Comparison of ENCODE assay signal across 19 cellular contexts in genomic region chr15:40242216-40242599, GRCh38. TPM values are rescaled to one million over a fixed set of nuclear protein-coding genes. Genes with fewer than 3 reads are reported as not detected.
DNase-seq lines count a peak whose midpoint lies in the region; ATAC-seq and TF ChIP-seq lines count a peak whose summit lies in the region.
"Had no signal": no experiment of that assay in that cellular context is flagged by ENCODE, and none has a peak within 500 bp of the region (broad histone marks: within the 10 kb centered on the region; RNA-seq: fewer than 3 reads in every experiment).

No MANE protein-coding gene starts in this region.

- in situ Hi-C loops in mammary epithelial cell (cut with MboI; ENCODE audit: low sequenced_read_pairs in 2 of 2) = no loop called here

- no peak for ATAC-seq in GM18867 (IDR thresholded peaks at IDR 0.05; ENCODE audit: unreplicated experiment)
- ATAC-seq: A549 had no signal

- no peaks in the 10 kb centered on the region for H3K9me3 Mint-ChIP-seq in MCF 10A (ENCODE audit: unreplicated experiment)
- H3K9me3 Mint-ChIP-seq in activated T-helper 2 cell treated with anti-CD3 and anti-CD28 coated beads, Interferon-gamma antibody, Interleukin-2, Interleukin-4, amounts not matched to agents 10 μg/mL and 5 μg/mL and 100 μg/mL, durations not matched to agents 14 hours and 24 hours and 36 hours = no peaks in the 10 kb centered on the region

- no peak overlapping the region for H3K27ac Mint-ChIP-seq in MCF 10A (ENCODE audit: low read depth, unreplicated experiment)
- no peak overlapping the region for H3K27ac Mint-ChIP-seq in activated T-helper 2 cell treated with anti-CD3 and anti-CD28 coated beads, Interferon-gamma antibody, Interleukin-2, Interleukin-4, amounts not matched to agents 10 μg/mL and 5 μg/mL and 100 μg/mL, durations not matched to agents 14 hours and 24 hours and 36 hours

- H2BK5ac ChIP-seq in neuronal stem cell (ENCODE audit: low read length) = no peak overlapping the region

- POLR2A ChIA-PET in MCF 10A (lab: Yijun Ruan, JAX) = interaction anchor here (1.3 to 2.7 kb wide), 2 partner anchors 10 to 14 kb away, joined by 5 to 7 read pairs; no protein-coding TSS in a partner anchor

- peak overlapping the region; percentile 99 for H3K4me2 ChIP-seq in mammary epithelial cell (ENCODE audit: insufficient read depth, low read depth, low read length)
- H3K4me2 ChIP-seq in neuronal stem cell (ENCODE audit: insufficient read depth, low read length, poor library complexity, severe bottlenecking) = no peak overlapping the region
- H3K4me2 ChIP-seq: A549 had no signal

- H4K20me1 ChIP-seq in mammary epithelial cell (ENCODE audit: insufficient read depth, low read length) = no peaks in the 10 kb centered on the region

- H3K79me2 ChIP-seq in mammary epithelial cell (ENCODE audit: insufficient read depth, low read length) = peaks cover 53% of the 10 kb centered on the region

- H3K23ac ChIP-seq in neuronal stem cell (ENCODE audit: low read depth, low read length, poor library complexity) = no peak overlapping the region

- H2BK12ac ChIP-seq in neuronal stem cell (ENCODE audit: low read length) = no peak overlapping the region

- H2AFZ ChIP-seq in mammary epithelial cell (ENCODE audit: low read depth, low read length) (no peak overlapping the region), neuronal stem cell (ENCODE audit: low read length) (no peak overlapping the region)

- peak overlapping the region; percentile 41 for H3K18ac ChIP-seq in neuronal stem cell (ENCODE audit: low read length)

- H2BK120ac ChIP-seq in neuronal stem cell (ENCODE audit: low read depth, low read length) = no peak overlapping the region

- H3K36me3 ChIP-seq in mammary epithelial cell (ENCODE audit: insufficient read depth, low read length) (no peaks in the 10 kb centered on the region), neuronal stem cell (replicated peaks in 1 of 2; ENCODE audit: control insufficient read depth in 2 of 2, insufficient read depth in 2 of 2, low read length in 2 of 2) (no peaks in the 10 kb centered on the region), tibial artery (no peaks in the 10 kb centered on the region)

- BruUV-seq in mammary epithelial cell (replicated peaks; lab: Mats Ljungman, UMichigan) (no TSS peak), MCF 10A (replicated peaks; lab: Mats Ljungman, UMichigan) (no TSS peak)

- no peak for DNase-seq in mammary epithelial cell
- no peak for DNase-seq in MCF 10A (ENCODE audit: unreplicated experiment)
- peak; percentile 35 for DNase-seq in ecto neural progenitor cell (ENCODE audit: low spot score)
- no peak for DNase-seq in neuronal stem cell (ENCODE audit: low spot score)
- DNase-seq in activated T-helper 2 cell treated with anti-CD3 and anti-CD28 coated beads, Interferon-gamma antibody, Interleukin-2, Interleukin-4, amounts not matched to agents 10 μg/mL and 5 μg/mL and 100 μg/mL, durations not matched to agents 14 hours and 24 hours and 36 hours (ENCODE audit: low spot score) = no peak
- no peak for DNase-seq in tibial artery
- DNase-seq: COR-L47, DMS53, KBM-7, NCI-H1092, NCI-H1694, NCI-H345, NCI-H526 treated with DMSO at 0.1 percent for 48 hours, OCI-M1 had no signal

- dilution Hi-C loops in mammary epithelial cell (cut with HindIII; ENCODE audit: low sequenced_read_pairs) = loop anchor here (5.0 kb wide), 1 partner anchor 85 kb away; no protein-coding TSS in a partner anchor

- H3K27me3 ChIP-seq in mammary epithelial cell (ENCODE audit: insufficient read depth, low read length) = no peaks in the 10 kb centered on the region
- peaks cover 0 to 42% (median 9%) of the 10 kb centered on the region in 3 experiments for H3K27me3 ChIP-seq in neuronal stem cell (ENCODE audit: control insufficient read depth in 3 of 3, insufficient read depth in 3 of 3, low read depth in 1 of 3, low read length in 3 of 3)
- H3K27me3 ChIP-seq in tibial artery = peaks cover 0 to 26% of the 10 kb centered on the region in 2 donors

- peak overlapping the region; percentile 53 for H2AK5ac ChIP-seq in neuronal stem cell (ENCODE audit: low read depth, low read length)

- H3K9ac ChIP-seq in mammary epithelial cell (ENCODE audit: insufficient read depth, low read length) (no peak overlapping the region), neuronal stem cell (ENCODE audit: low read depth, low read length, poor library complexity) (no peak overlapping the region)

- H4K91ac ChIP-seq in neuronal stem cell (ENCODE audit: low read depth, low read length, poor library complexity) = no peak overlapping the region

- no peaks in the 10 kb centered on the region for H3K79me1 ChIP-seq in neuronal stem cell (ENCODE audit: low read depth, low read length)

- H3K4me3 ChIP-seq in mammary epithelial cell (replicated peaks in 1 of 3; ENCODE audit: insufficient read depth in 1 of 3, low read depth in 2 of 3, low read length in 3 of 3) (no peak overlapping the region), neuronal stem cell (ENCODE audit: low read length in 2 of 2) (no peak overlapping the region), tibial artery (no peak overlapping the region)
- H3K4me3 ChIP-seq: A549 had no signal

- no peaks in the 10 kb centered on the region for H3K27me3 Mint-ChIP-seq in MCF 10A (ENCODE audit: insufficient read depth, unreplicated experiment)
- H3K27me3 Mint-ChIP-seq in activated T-helper 2 cell treated with anti-CD3 and anti-CD28 coated beads, Interferon-gamma antibody, Interleukin-2, Interleukin-4, amounts not matched to agents 10 μg/mL and 5 μg/mL and 100 μg/mL, durations not matched to agents 14 hours and 24 hours and 36 hours (ENCODE audit: low read depth) = peaks cover 21% of the 10 kb centered on the region

- intact Hi-C loops in mammary epithelial cell (cut with micrococcal nuclease) (no loop called here), MCF 10A (cut with micrococcal nuclease) (no loop called here), tibial artery (cut with DNase I; ENCODE audit: low total_unique reads) (no loop called here)
- intact Hi-C loops in activated T-helper 2 cell treated with anti-CD3 and anti-CD28 coated beads, Interferon-gamma antibody, Interleukin-2, Interleukin-4, amounts not matched to agents 10 μg/mL and 5 μg/mL and 100 μg/mL, durations not matched to agents 14 hours and 24 hours and 36 hours (cut with micrococcal nuclease) = no loop called here

- TF ChIP-seq CTCF in mammary epithelial cell (conservative IDR thresholded peaks at IDR 0.05 in 1 of 2, IDR thresholded peaks at IDR 0.05 in 1 of 2; ENCODE audit: extremely low read depth in 1 of 2, insufficient read depth in 1 of 2, low read depth in 1 of 2, low read length in 2 of 2) (no peak), MCF 10A (IDR thresholded peaks at IDR 0.05; ENCODE audit: unreplicated experiment) (no peak), tibial artery (IDR thresholded peaks at IDR 0.05) (no peak)

- H3K36me3 Mint-ChIP-seq in MCF 10A (ENCODE audit: insufficient read depth, unreplicated experiment) = peaks cover 20% of the 10 kb centered on the region
- no peaks in the 10 kb centered on the region for H3K36me3 Mint-ChIP-seq in activated T-helper 2 cell treated with anti-CD3 and anti-CD28 coated beads, Interferon-gamma antibody, Interleukin-2, Interleukin-4, amounts not matched to agents 10 μg/mL and 5 μg/mL and 100 μg/mL, durations not matched to agents 14 hours and 24 hours and 36 hours (ENCODE audit: low read depth)

- peak overlapping the region; percentile 45 for H4K8ac ChIP-seq in neuronal stem cell (ENCODE audit: low read depth, low read length)

- no peak overlapping the region for H2BK15ac ChIP-seq in neuronal stem cell (ENCODE audit: low read length)

- H3K4me3 Mint-ChIP-seq in MCF 10A (ENCODE audit: unreplicated experiment) = no peak overlapping the region
- H3K4me3 Mint-ChIP-seq in activated T-helper 2 cell treated with anti-CD3 and anti-CD28 coated beads, Interferon-gamma antibody, Interleukin-2, Interleukin-4, amounts not matched to agents 10 μg/mL and 5 μg/mL and 100 μg/mL, durations not matched to agents 14 hours and 24 hours and 36 hours (ENCODE audit: low read depth) = no peak overlapping the region

- H3K14ac ChIP-seq in neuronal stem cell (ENCODE audit: low read length) = no peak overlapping the region

- H3K27ac ChIP-seq in mammary epithelial cell (ENCODE audit: insufficient read depth, low read depth, low read length) (no peak overlapping the region), neuronal stem cell (replicated peaks; ENCODE audit: low read length) (no peak overlapping the region), tibial artery (no peak overlapping the region)
- H3K27ac ChIP-seq: A549, C4-2B, HL-60 had no signal

- no peak overlapping the region for H3K4ac ChIP-seq in neuronal stem cell (ENCODE audit: low read length)

- 98% methylated on average over 9 of the region's 9 CpGs for WGBS in mammary epithelial cell (ENCODE audit: low coverage, missing lambda C conversion rate)
- no CpG with 5 or more reads among the region's 9 CpGs for WGBS in neuronal stem cell (ENCODE audit: extremely low coverage in 2 of 2, insufficient read length in 2 of 2, insufficient replicate concordance in 1 of 2), 2 donors

- H3K4me1 ChIP-seq in mammary epithelial cell (ENCODE audit: insufficient read depth, low read length) = peaks cover 83% of the 10 kb centered on the region
- H3K4me1 ChIP-seq in neuronal stem cell (ENCODE audit: control insufficient read depth in 2 of 2, insufficient read depth in 1 of 2, low read depth in 1 of 2, low read length in 2 of 2) = peaks cover 9 to 14% of the 10 kb centered on the region in 2 donors
- peaks cover 0 to 32% (median 11%) of the 10 kb centered on the region in 4 donors for H3K4me1 ChIP-seq in tibial artery

- CTCF ChIA-PET in mammary epithelial cell (lab: Charles Lee; ENCODE audit: low non-redundant PET) (interaction anchor here (0.6 kb wide), 1 partner anchor 35 kb away, joined by 6 read pairs; no protein-coding TSS in a partner anchor), MCF 10A (lab: Yijun Ruan, JAX) (interaction anchor here (0.7 to 8.8 kb wide), 11 partner anchors 9 to 197 kb away, joined by 3 to 127 read pairs (median 3); no protein-coding TSS in a partner anchor)

- H3K4me1 Mint-ChIP-seq in MCF 10A (ENCODE audit: insufficient read depth, unreplicated experiment) = peaks cover 37% of the 10 kb centered on the region
- peaks cover 3% of the 10 kb centered on the region for H3K4me1 Mint-ChIP-seq in activated T-helper 2 cell treated with anti-CD3 and anti-CD28 coated beads, Interferon-gamma antibody, Interleukin-2, Interleukin-4, amounts not matched to agents 10 μg/mL and 5 μg/mL and 100 μg/mL, durations not matched to agents 14 hours and 24 hours and 36 hours (ENCODE audit: low read depth)

- H3K9me3 ChIP-seq in mammary epithelial cell (replicated peaks; ENCODE audit: insufficient read depth, low read length) (no peaks in the 10 kb centered on the region), neuronal stem cell (replicated peaks in 1 of 2; ENCODE audit: control insufficient read depth in 2 of 2, insufficient read depth in 1 of 2, low read depth in 1 of 2, low read length in 2 of 2) (no peaks in the 10 kb centered on the region), tibial artery (no peaks in the 10 kb centered on the region)
- H3K9me3 ChIP-seq: A549 had no signal

RNA-seq across cellular contexts. Expression of gene PAK6, which starts 3.3 kb away (rescaled TPM):
- total RNA-seq in mammary epithelial cell (10 to 100 TPM; 13.7 to 33.8 TPM), MCF 10A (2022) (9.3 and 9.5 TPM in 2 replicates)
- 24.6 TPM for polyA plus RNA-seq in mammary epithelial cell
- 11.1 TPM for polyA minus RNA-seq in mammary epithelial cell
- polyA plus RNA-seq in neuronal stem cell (2013, experiment 1 of 2) = 0.36 TPM
- 0.37 TPM for polyA plus RNA-seq in neuronal stem cell (2013, experiment 2 of 2)
- 0.27 and 0.78 TPM in 2 replicates for total RNA-seq in activated T-helper 2 cell treated with anti-CD3 and anti-CD28 coated beads, Interferon-gamma antibody, Interleukin-2, Interleukin-4, amounts not matched to agents 10 μg/mL and 5 μg/mL and 100 μg/mL, durations not matched to agents 14 hours and 24 hours and 36 hours

RNA-seq across cellular contexts. Expression of gene ANKRD63, which starts 40.7 kb away (rescaled TPM):
- not detected for total RNA-seq in mammary epithelial cell
- not detected for polyA plus RNA-seq in mammary epithelial cell
- not detected for polyA minus RNA-seq in mammary epithelial cell
- total RNA-seq in MCF 10A (2022) = not detected in 2 replicates
- not detected for polyA plus RNA-seq in neuronal stem cell (2013, experiment 1 of 2)
- not detected for polyA plus RNA-seq in neuronal stem cell (2013, experiment 2 of 2)
- 0.41 and 0.48 TPM in 2 replicates for total RNA-seq in activated T-helper 2 cell treated with anti-CD3 and anti-CD28 coated beads, Interferon-gamma antibody, Interleukin-2, Interleukin-4, amounts not matched to agents 10 μg/mL and 5 μg/mL and 100 μg/mL, durations not matched to agents 14 hours and 24 hours and 36 hours
- total RNA-seq: M059J had no signal
